1 cellular context compared by ENCODE assay signal in the genomic region with DNA sequence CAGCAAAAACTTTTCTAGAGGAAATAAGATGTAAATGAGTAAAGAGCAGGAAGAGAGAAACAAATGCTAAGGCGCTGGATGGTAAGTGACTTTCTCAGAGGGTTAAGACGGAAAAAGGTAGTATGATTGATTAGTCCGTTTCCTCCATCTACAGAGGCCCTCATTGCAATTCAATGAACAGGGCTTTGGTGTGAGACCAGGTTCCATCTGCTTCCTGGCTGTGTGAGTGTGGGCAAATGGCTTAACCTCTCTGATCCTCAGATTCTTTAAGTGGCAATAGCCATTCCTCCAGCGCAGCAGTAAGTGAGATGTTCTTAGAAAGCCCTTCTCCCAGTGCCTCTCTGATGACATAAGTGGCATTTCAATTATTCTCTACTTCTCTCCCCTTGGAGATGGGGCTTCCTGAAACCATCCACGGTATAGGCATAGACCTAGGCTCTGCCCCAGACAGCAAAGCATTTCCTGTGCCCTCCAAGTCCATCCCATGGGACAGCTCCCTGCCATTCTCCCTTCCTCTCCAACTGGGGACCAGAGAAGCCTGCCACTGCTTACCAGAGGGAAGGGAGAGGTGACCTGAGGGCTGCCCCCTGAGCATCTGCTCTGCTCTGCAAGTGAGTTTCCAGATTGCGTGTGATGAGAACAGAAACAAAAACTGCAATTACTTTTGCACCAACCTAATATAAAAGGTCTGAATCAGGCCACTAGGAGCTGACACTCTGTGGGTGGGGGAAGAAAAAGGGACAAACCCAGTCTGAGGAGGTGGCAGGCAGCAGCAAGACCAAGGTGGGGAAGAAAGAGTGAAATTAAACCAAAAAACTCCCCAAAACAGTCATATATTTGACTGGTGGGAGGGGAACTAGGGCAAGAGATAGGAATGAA.
TF ChIP-seq lines count a peak whose summit lies in the region.

No MANE protein-coding gene starts in this region.

TF ChIP-seq in GM12878, 131 proteins besides CTCF, POLR2A, EP300 and RAD21 (continued from another document):
- TF ChIP-seq, protein P1, sequence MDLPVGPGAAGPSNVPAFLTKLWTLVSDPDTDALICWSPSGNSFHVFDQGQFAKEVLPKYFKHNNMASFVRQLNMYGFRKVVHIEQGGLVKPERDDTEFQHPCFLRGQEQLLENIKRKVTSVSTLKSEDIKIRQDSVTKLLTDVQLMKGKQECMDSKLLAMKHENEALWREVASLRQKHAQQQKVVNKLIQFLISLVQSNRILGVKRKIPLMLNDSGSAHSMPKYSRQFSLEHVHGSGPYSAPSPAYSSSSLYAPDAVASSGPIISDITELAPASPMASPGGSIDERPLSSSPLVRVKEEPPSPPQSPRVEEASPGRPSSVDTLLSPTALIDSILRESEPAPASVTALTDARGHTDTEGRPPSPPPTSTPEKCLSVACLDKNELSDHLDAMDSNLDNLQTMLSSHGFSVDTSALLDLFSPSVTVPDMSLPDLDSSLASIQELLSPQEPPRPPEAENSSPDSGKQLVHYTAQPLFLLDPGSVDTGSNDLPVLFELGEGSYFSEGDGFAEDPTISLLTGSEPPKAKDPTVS (IDR thresholded peaks at IDR 0.05; ENCODE audit: low read depth, low read length) = no peak
- TF ChIP-seq, protein P2, sequence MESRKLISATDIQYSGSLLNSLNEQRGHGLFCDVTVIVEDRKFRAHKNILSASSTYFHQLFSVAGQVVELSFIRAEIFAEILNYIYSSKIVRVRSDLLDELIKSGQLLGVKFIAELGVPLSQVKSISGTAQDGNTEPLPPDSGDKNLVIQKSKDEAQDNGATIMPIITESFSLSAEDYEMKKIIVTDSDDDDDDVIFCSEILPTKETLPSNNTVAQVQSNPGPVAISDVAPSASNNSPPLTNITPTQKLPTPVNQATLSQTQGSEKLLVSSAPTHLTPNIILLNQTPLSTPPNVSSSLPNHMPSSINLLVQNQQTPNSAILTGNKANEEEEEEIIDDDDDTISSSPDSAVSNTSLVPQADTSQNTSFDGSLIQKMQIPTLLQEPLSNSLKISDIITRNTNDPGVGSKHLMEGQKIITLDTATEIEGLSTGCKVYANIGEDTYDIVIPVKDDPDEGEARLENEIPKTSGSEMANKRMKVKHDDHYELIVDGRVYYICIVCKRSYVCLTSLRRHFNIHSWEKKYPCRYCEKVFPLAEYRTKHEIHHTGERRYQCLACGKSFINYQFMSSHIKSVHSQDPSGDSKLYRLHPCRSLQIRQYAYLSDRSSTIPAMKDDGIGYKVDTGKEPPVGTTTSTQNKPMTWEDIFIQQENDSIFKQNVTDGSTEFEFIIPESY (IDR thresholded peaks at IDR 0.05) = no peak
- no peak; the same call in 1 of the 2 replicates for TF ChIP-seq MYB (IDR thresholded peaks at IDR 0.05; ENCODE audit: borderline replicate concordance, low read depth, low read length)
- peak; percentile 50; the same call in 1 of the 2 replicates for TF ChIP-seq MXI1 (IDR thresholded peaks at IDR 0.05; ENCODE audit: low read depth, low read length)
- peak; percentile 90 for TF ChIP-seq CREM (IDR thresholded peaks at IDR 0.05; ENCODE audit: low read depth)
- TF ChIP-seq IKZF1 (conservative IDR thresholded peaks at IDR 0.05) = peak; percentile 93
- TF ChIP-seq CHD4 (IDR thresholded peaks at IDR 0.05) = 0 out of 2 replicates have a peak, but pooled peaks have one; percentile 77
